Comparison of ENCODE assay signal across 9 cellular contexts in the genomic region with DNA sequence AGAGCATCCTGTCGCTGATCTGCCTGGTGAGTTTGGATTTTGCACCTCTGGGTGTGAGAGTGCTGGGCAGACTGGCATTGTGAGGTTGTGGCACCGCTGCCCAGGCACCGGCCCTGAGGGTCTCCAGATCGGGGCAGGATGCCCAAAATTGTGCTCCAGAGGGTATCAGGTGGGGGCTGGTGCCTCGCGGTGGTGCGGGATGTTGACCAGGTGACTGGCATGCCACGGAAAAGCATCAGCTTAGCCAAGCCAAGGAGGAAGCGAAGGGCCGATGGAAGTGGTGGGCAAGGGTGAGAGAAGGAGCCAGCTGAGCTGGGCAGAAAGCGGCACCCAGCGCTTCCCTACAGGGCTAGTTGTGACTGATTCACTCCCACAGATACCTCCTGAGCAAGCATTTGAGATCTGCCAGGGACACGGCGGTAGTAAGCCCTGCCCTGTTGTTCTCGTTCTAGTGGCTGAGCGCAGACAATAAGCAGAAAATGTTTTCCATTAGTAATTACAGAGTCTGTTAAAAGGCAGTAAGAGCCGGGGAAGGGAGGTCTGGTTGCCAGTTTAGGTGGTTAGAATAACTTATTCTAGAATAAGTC. TPM values are rescaled to one million over a fixed set of nuclear protein-coding genes. Genes with fewer than 3 reads are reported as not detected.
DNase-seq lines count a peak whose midpoint lies in the region; ATAC-seq, FAIRE-seq and TF ChIP-seq lines count a peak whose summit lies in the region.
"Had no signal": no experiment of that assay in that cellular context is flagged by ENCODE, and none has a peak within 500 bp of the region (broad histone marks: within the 10 kb centered on the region; RNA-seq: fewer than 3 reads in every experiment).

No MANE protein-coding gene starts in this region.

- H3K36me3 ChIP-seq in BLaER1 treated with 17β-estradiol and CSF1 and Interleukin-3, amounts not matched to agents 10 nM and 100 nM: no peaks in the 10 kb centered on the region
- H3K36me3 ChIP-seq in HUES6 (ENCODE audit: control insufficient read depth, insufficient read depth, low read length) (no peaks in the 10 kb centered on the region), astrocyte (ENCODE audit: insufficient read depth, low read length) (no peaks in the 10 kb centered on the region), muscle layer of colon (ENCODE audit: insufficient read depth, low read length) (no peaks in the 10 kb centered on the region)

- peak overlapping the region; percentile 66 for H3K4me3 Mint-ChIP-seq in astrocyte (ENCODE audit: unreplicated experiment)

- DNase-seq in astrocyte (ENCODE audit: low read depth): no peak
- DNase-seq in activated effector memory CD4-positive, alpha-beta T cell treated with Interleukin-2 at 50 U/mL for 16 hours: no peak
- DNase-seq in left lobe of liver (ENCODE audit: low spot score): no peak
- no peak for DNase-seq in epidermal melanocyte (ENCODE audit: insufficient read length, low spot score)
- DNase-seq in mucosa of gallbladder (ENCODE audit: low spot score): no peak

- FAIRE-seq in astrocyte (lab: Jason Lieb, UNC): no peak

- H3K27me3 Mint-ChIP-seq in astrocyte (ENCODE audit: low read depth, unreplicated experiment): peaks cover 32% of the 10 kb centered on the region

- no peaks in the 10 kb centered on the region for H3K79me2 ChIP-seq in astrocyte (ENCODE audit: insufficient read depth, low read length)

- peak overlapping the region; percentile 56 to 86 (median 71) for H3K4me2 ChIP-seq in BLaER1 treated with 17β-estradiol and CSF1 and Interleukin-3, amounts not matched to agents 10 nM and 100 nM
- H3K4me2 ChIP-seq in astrocyte (ENCODE audit: low read length): peak overlapping the region; percentile 77

- H3K27me3 ChIP-seq in BLaER1 treated with 17β-estradiol and CSF1 and Interleukin-3, amounts not matched to agents 10 nM and 100 nM: peaks cover 64 to 99% (median 85%) of the 10 kb centered on the region in 11 experiments
- H3K27me3 ChIP-seq in HUES6 (ENCODE audit: control insufficient read depth, insufficient read depth, low read length) (peaks cover 43% of the 10 kb centered on the region), astrocyte (ENCODE audit: insufficient read depth, low read length) (no peaks in the 10 kb centered on the region), muscle layer of colon (ENCODE audit: control insufficient read depth in 1 of 2, insufficient read depth in 2 of 2, low read length in 2 of 2) (peaks cover 0 to 17% of the 10 kb centered on the region in 2 donors)

- ATAC-seq in left lobe of liver: no peak

- H3K9me3 Mint-ChIP-seq in astrocyte (ENCODE audit: unreplicated experiment): no peaks in the 10 kb centered on the region

- TF ChIP-seq CTCF in astrocyte (IDR thresholded peaks at IDR 0.05; ENCODE audit: insufficient read depth, low read depth, low read length): no peak

- no peak overlapping the region for H3K27ac Mint-ChIP-seq in astrocyte (ENCODE audit: unreplicated experiment)

- peak overlapping the region in 1 of 11 experiments; percentile 17; a peak in 1 of 22 replicates for H3K27ac ChIP-seq in BLaER1 treated with 17β-estradiol and CSF1 and Interleukin-3, amounts not matched to agents 10 nM and 100 nM
- no peak overlapping the region for H3K27ac ChIP-seq in HUES6 (ENCODE audit: low read depth, low read length)
- no peak overlapping the region for H3K27ac ChIP-seq in astrocyte (ENCODE audit: low read depth, low read length)
- H3K27ac ChIP-seq in muscle layer of colon (ENCODE audit: low read depth, low read length): peak overlapping the region; percentile 32

- peaks cover 0 to 36% (median 0%) of the 10 kb centered on the region in 11 experiments; a peak in 8 of 22 replicates for H4K20me1 ChIP-seq in BLaER1 treated with 17β-estradiol and CSF1 and Interleukin-3, amounts not matched to agents 10 nM and 100 nM
- H4K20me1 ChIP-seq in astrocyte (ENCODE audit: insufficient read depth, low read length): no peaks in the 10 kb centered on the region

- H3K9me3 ChIP-seq in BLaER1 treated with 17β-estradiol and CSF1 and Interleukin-3, amounts not matched to agents 10 nM and 100 nM (replicated peaks in 1 of 11): peaks cover 0 to 15% (median 0%) of the 10 kb centered on the region in 11 experiments; a peak in 3 of 22 replicates
- H3K9me3 ChIP-seq in HUES6 (ENCODE audit: control insufficient read depth, insufficient read depth, low read depth, low read length) (peaks cover 23% of the 10 kb centered on the region; the same call in 1 of the 2 replicates), astrocyte (ENCODE audit: insufficient read depth, low read depth, low read length) (no peaks in the 10 kb centered on the region), muscle layer of colon (ENCODE audit: low read length) (no peaks in the 10 kb centered on the region)

- peak overlapping the region; percentile 26 for H2AFZ ChIP-seq in astrocyte (ENCODE audit: low read depth, low read length)

- H3K4me3 ChIP-seq in BLaER1 treated with 17β-estradiol and CSF1 and Interleukin-3, amounts not matched to agents 10 nM and 100 nM: peak overlapping the region; percentile 31 to 66 (median 46); a peak in 17 of 20 replicates
- H3K4me3 ChIP-seq in HUES6 (ENCODE audit: low read depth, low read length): peak overlapping the region; percentile 50
- no peak overlapping the region for H3K4me3 ChIP-seq in astrocyte (ENCODE audit: insufficient read depth, low read depth, low read length)
- peak overlapping the region; percentile 33 to 45 for H3K4me3 ChIP-seq in muscle layer of colon (ENCODE audit: low read depth in 1 of 2, low read length in 2 of 2)

- peak overlapping the region in 5 of 11 experiments; percentile 9 to 68 (median 45); a peak in 5 of 22 replicates for H3K9ac ChIP-seq in BLaER1 treated with 17β-estradiol and CSF1 and Interleukin-3, amounts not matched to agents 10 nM and 100 nM
- H3K9ac ChIP-seq in HUES6 (ENCODE audit: low read length): no peak overlapping the region
- H3K9ac ChIP-seq in astrocyte (ENCODE audit: low read length): no peak overlapping the region
- no peak overlapping the region for H3K9ac ChIP-seq in muscle layer of colon (ENCODE audit: low read length)

- H3K4me1 ChIP-seq in BLaER1 treated with 17β-estradiol and CSF1 and Interleukin-3, amounts not matched to agents 10 nM and 100 nM: peaks cover 11 to 22% (median 13%) of the 10 kb centered on the region in 10 experiments; a peak in 18 of 20 replicates
- H3K4me1 ChIP-seq in HUES6 (ENCODE audit: control insufficient read depth, insufficient read depth, low read length) (no peaks in the 10 kb centered on the region), astrocyte (ENCODE audit: insufficient read depth, low read length) (no peaks in the 10 kb centered on the region), muscle layer of colon (ENCODE audit: insufficient read depth, low read length) (peaks cover 5% of the 10 kb centered on the region)

- H3K4me1 Mint-ChIP-seq in astrocyte (ENCODE audit: low read depth, unreplicated experiment): no peaks in the 10 kb centered on the region

- no peaks in the 10 kb centered on the region for H3K36me3 Mint-ChIP-seq in astrocyte (ENCODE audit: low read depth, unreplicated experiment)

RNA-seq across cellular contexts. Expression of gene ZFP92, which starts 0.8 kb away (rescaled TPM):
- 0.26 and 0.27 TPM in 2 replicates for total RNA-seq in astrocyte
- 0.45 TPM for total RNA-seq in left lobe of liver
- total RNA-seq in mucosa of gallbladder: 0.60 TPM
- total RNA-seq: M059J had no signal

RNA-seq across cellular contexts. Expression of gene PNMA6E, which starts 10.9 kb away (rescaled TPM):
- total RNA-seq in astrocyte (not detected in 2 replicates), left lobe of liver (not detected), mucosa of gallbladder (not detected)
- total RNA-seq: M059J had no signal

RNA-seq across cellular contexts. Expression of gene TREX2, which starts 33.8 kb away (rescaled TPM):
- 0.36 TPM in 1 of 2 replicates, not detected in the other for total RNA-seq in astrocyte
- total RNA-seq in left lobe of liver: 0.23 TPM
- 0.63 TPM for total RNA-seq in mucosa of gallbladder

RNA-seq across cellular contexts. Expression of gene HAUS7, which starts 58.3 kb away (rescaled TPM):
- total RNA-seq in astrocyte: 12.1 and 14.7 TPM in 2 replicates
- total RNA-seq in left lobe of liver: 11.2 TPM
- 22.4 TPM for total RNA-seq in mucosa of gallbladder
